Comparison of ENCODE assay signal across 36 cellular contexts in genomic region chr22:22123960-22124278, GRCh38.
"Had no signal": no experiment of that assay in that cellular context is flagged by ENCODE, and none has a peak within 500 bp of the region (broad histone marks: within the 10 kb centered on the region; RNA-seq: fewer than 3 reads in every experiment).

No MANE protein-coding gene starts in this region.

- H3K9me3 ChIP-seq: esophagus muscularis mucosa, gastrocnemius medialis had no signal

- DNase-seq: activated B cell treated with CpG ODN at 0.5 μM for 24 hours; activated CD4-positive, alpha-beta T cell treated with anti-CD3 and anti-CD28 coated beads for 48 hours; activated CD4-positive, alpha-beta T cell treated with anti-CD3 and anti-CD28 coated beads, Interleukin-2, amount 50 U/mL, for 1 hour; activated CD4-positive, alpha-beta T cell treated with anti-CD3 and anti-CD28 coated beads, Interleukin-2, amount 50 U/mL, for 48 hours; activated CD8-positive, alpha-beta memory T cell treated with anti-CD3 and anti-CD28 coated beads for 24 hours; activated CD8-positive, alpha-beta memory T cell treated with anti-CD3 and anti-CD28 coated beads, Interleukin-2, amount 50 U/mL, for 4 hours; activated CD8-positive, alpha-beta T cell treated with anti-CD3 and anti-CD28 coated beads for 36 hours; activated effector memory CD4-positive, alpha-beta T cell treated with Interleukin-2 at 50 U/mL for 16 hours; activated gamma-delta T cell treated with Interleukin-2 at 50 U/mL for 16 hours; activated naive CD4-positive, alpha-beta T cell treated with anti-CD3 and anti-CD28 coated beads, Interleukin-2, amount 50 U/mL, for 16 hours; activated naive CD4-positive, alpha-beta T cell treated with Interleukin-2 at 50 U/mL for 16 hours; activated T-cell treated with anti-CD3 and anti-CD28 coated beads for 4 hours; activated T-cell treated with anti-CD3 and anti-CD28 coated beads, Interleukin-2, amount 50 U/mL, for 24 hours; activated T-cell treated with anti-CD3 and anti-CD28 coated beads, Interleukin-2, amount 50 U/mL, for 72 hours; amniotic stem cell; anterior cingulate cortex; brain microvascular endothelial cell; dorsolateral prefrontal cortex; effector memory CD4-positive, alpha-beta T cell; endodermal cell; foreskin keratinocyte; gastrocnemius medialis; T-helper 1 cell; T-helper 17 cell; T1000; WERI-Rb-1 had no signal

- H3K27ac ChIP-seq: brain microvascular endothelial cell, coronary artery, dorsolateral prefrontal cortex, esophagus muscularis mucosa, foreskin keratinocyte, gastrocnemius medialis, WERI-Rb-1 had no signal

- H3K36me3 ChIP-seq: brain microvascular endothelial cell, esophagus muscularis mucosa, gastrocnemius medialis, WERI-Rb-1 had no signal

- H3K9me3 Mint-ChIP-seq: activated B cell treated with CpG ODN at 0.5 μM for 24 hours; activated CD8-positive, alpha-beta T cell treated with anti-CD3 and anti-CD28 coated beads for 36 hours; activated T-cell treated with anti-CD3 and anti-CD28 coated beads, Interleukin-2, amount 50 U/mL, for 24 hours; activated T-cell treated with anti-CD3 and anti-CD28 coated beads, Interleukin-2, amount 50 U/mL, for 72 hours; activated T-helper 17 cell treated with anti-CD3 and anti-CD28 coated beads, Interleukin-2, amount 50 U/mL, for 72 hours; central memory CD8-positive, alpha-beta T cell; dendritic cell treated with granulocyte-macrophage colony-stimulating factor and Interleukin-4, amounts not matched to agents 40 ng/mL and 50 ng/mL, for 4 days; endodermal cell; T-helper 2 cell treated with Interferon-gamma antibody and Interleukin-4, amounts not matched to agents 5 μg/mL and 100 μg/mL, for 36 hours had no signal

- H3K4me1 ChIP-seq: esophagus muscularis mucosa, foreskin keratinocyte, gastrocnemius medialis had no signal

- H3K27ac Mint-ChIP-seq: activated B cell treated with CpG ODN at 0.5 μM for 24 hours; activated CD8-positive, alpha-beta T cell treated with anti-CD3 and anti-CD28 coated beads for 36 hours; activated naive CD8-positive, alpha-beta T cell; activated T-cell treated with anti-CD3 and anti-CD28 coated beads, Interleukin-2, amount 50 U/mL, for 72 hours; activated T-helper 17 cell treated with anti-CD3 and anti-CD28 coated beads, Interleukin-2, amount 50 U/mL, for 72 hours; dendritic cell treated with granulocyte-macrophage colony-stimulating factor and Interleukin-4, amounts not matched to agents 40 ng/mL and 50 ng/mL, for 4 days; endodermal cell; T-helper 17 cell; T-helper 2 cell treated with Interferon-gamma antibody and Interleukin-4, amounts not matched to agents 5 μg/mL and 100 μg/mL, for 36 hours had no signal

- FAIRE-seq: astrocyte, bronchial epithelial cell had no signal

- H3K4me3 ChIP-seq: coronary artery, dorsolateral prefrontal cortex, esophagus muscularis mucosa, gastrocnemius medialis had no signal

- ATAC-seq: activated CD4-positive, CD25-positive, alpha-beta regulatory T cell treated with anti-CD3 and anti-CD28 coated beads, Interleukin-2, amount 50 U/mL, for 24 hours; activated CD8-positive, alpha-beta T cell treated with anti-CD3 and anti-CD28 coated beads for 36 hours; activated T-cell treated with anti-CD3 and anti-CD28 coated beads, Interleukin-2, amount 50 U/mL, for 72 hours; activated T-helper 17 cell treated with anti-CD3 and anti-CD28 coated beads, Interleukin-2, amount 50 U/mL, for 72 hours; foreskin keratinocyte; gastrocnemius medialis; T-helper 17 cell had no signal

- H3K36me3 Mint-ChIP-seq: activated naive CD8-positive, alpha-beta T cell had no signal

- H3K4me3 Mint-ChIP-seq: activated B cell treated with CpG ODN at 0.5 μM for 24 hours; activated CD8-positive, alpha-beta T cell treated with anti-CD3 and anti-CD28 coated beads for 36 hours; activated naive CD8-positive, alpha-beta T cell; activated T-cell treated with anti-CD3 and anti-CD28 coated beads, Interleukin-2, amount 50 U/mL, for 24 hours; activated T-cell treated with anti-CD3 and anti-CD28 coated beads, Interleukin-2, amount 50 U/mL, for 72 hours; activated T-helper 17 cell treated with anti-CD3 and anti-CD28 coated beads, Interleukin-2, amount 50 U/mL, for 72 hours; central memory CD8-positive, alpha-beta T cell; dendritic cell treated with granulocyte-macrophage colony-stimulating factor and Interleukin-4, amounts not matched to agents 40 ng/mL and 50 ng/mL, for 4 days; endodermal cell; T-helper 17 cell; T-helper 2 cell treated with Interferon-gamma antibody and Interleukin-4, amounts not matched to agents 5 μg/mL and 100 μg/mL, for 36 hours had no signal

- H3K27me3 Mint-ChIP-seq: activated B cell treated with CpG ODN at 0.5 μM for 24 hours had no signal

- H3K4me1 Mint-ChIP-seq: central memory CD8-positive, alpha-beta T cell; endodermal cell had no signal
